ENCODE assay signal across 5 cellular contexts in genomic region chr7:66489065-66489464, GRCh38.
DNase-seq lines count a peak whose midpoint lies in the region; ATAC-seq and TF ChIP-seq lines count a peak whose summit lies in the region.
"Not testable (repeated sequence)": the region's sequence is repeated elsewhere in the genome, so short reads cannot be mapped to it uniquely, and the experiment has no call there.

No MANE protein-coding gene starts in this region.

- H2AK5ac ChIP-seq in H9 (ENCODE audit: insufficient read length, low read length) = not testable (repeated sequence)

- not testable (repeated sequence) for H3K9me2 ChIP-seq in GM23338 (ENCODE audit: insufficient read depth)

- H3K27ac Mint-ChIP-seq in GM23338 (peak overlapping the region; percentile 58; the same call in 1 of the 2 replicates), H9 (peak overlapping the region in 2 of 3 experiments; percentile 78 to 87; a peak in 2 of 7 replicates), WTC11 (peak overlapping the region; percentile 60; the same call in 1 of the 2 replicates)
- H3K27ac Mint-ChIP-seq in osteocyte (ENCODE audit: unreplicated experiment) = not testable (repeated sequence)

- not testable (repeated sequence) for TF ChIP-seq CTCF in GM23338 (conservative IDR thresholded peaks at IDR 0.05; ENCODE audit: low read depth in 2 of 2); H9 (conservative IDR thresholded peaks at IDR 0.05); WTC11 (IDR thresholded peaks at IDR 0.05); lung (IDR thresholded peaks at IDR 0.05; ENCODE audit: control extremely low read depth, extremely low read depth); osteocyte (IDR thresholded peaks at IDR 0.05)

- not testable (repeated sequence) for H3K23me2 ChIP-seq in H9 (ENCODE audit: insufficient read length, low read depth, low read length, poor library complexity, severe bottlenecking)

- H2BK15ac ChIP-seq in H9 (ENCODE audit: low read depth, low read length) = not testable (repeated sequence)

- not testable (repeated sequence) for H4K91ac ChIP-seq in H9 (ENCODE audit: insufficient read length, low read depth, low read length)

- not testable (repeated sequence) for H3K14ac ChIP-seq in H9 (ENCODE audit: insufficient read depth, low read length)

- H2AFZ ChIP-seq in GM23338; H9 (ENCODE audit: low read length): not testable (repeated sequence)

- not testable (repeated sequence) for H3K4me3 Mint-ChIP-seq in GM23338; H9; WTC11; osteocyte (ENCODE audit: unreplicated experiment)

- H2BK120ac ChIP-seq in H9 (ENCODE audit: low read depth, low read length, poor library complexity, severe bottlenecking) = not testable (repeated sequence)

- not testable (repeated sequence) for H3K27me3 ChIP-seq in GM23338 (ENCODE audit: insufficient read depth); H9 (ENCODE audit: insufficient read depth, low read length); lung (ENCODE audit: control insufficient read depth, insufficient read depth)

- not testable (repeated sequence) for H2BK12ac ChIP-seq in H9 (ENCODE audit: insufficient read length, low read depth, low read length)

- not testable (repeated sequence) for H3K79me2 ChIP-seq in GM23338 (replicated peaks; ENCODE audit: insufficient read depth); H9 (ENCODE audit: insufficient read depth, low read length)

- not testable (repeated sequence) for H2BK20ac ChIP-seq in H9 (ENCODE audit: low read depth, low read length, poor library complexity, severe bottlenecking)

- not testable (repeated sequence) for H4K20me1 ChIP-seq in GM23338 (replicated peaks; ENCODE audit: insufficient read depth); H9 (ENCODE audit: control insufficient read depth, insufficient read depth, insufficient read length)

- H3K4me1 Mint-ChIP-seq in GM23338 (peaks cover 20% of the 10 kb centered on the region), H9 (peaks cover 14 to 30% of the 10 kb centered on the region in 2 experiments), WTC11 (peaks cover 31% of the 10 kb centered on the region), osteocyte (ENCODE audit: unreplicated experiment) (peaks cover 18% of the 10 kb centered on the region)

- H3K36me3 Mint-ChIP-seq in GM23338 (ENCODE audit: low read depth) (peaks cover 19% of the 10 kb centered on the region), H9 (ENCODE audit: insufficient read depth in 1 of 3, low read depth in 3 of 3) (peaks cover 6 to 19% (median 14%) of the 10 kb centered on the region in 3 experiments; a peak in 6 of 7 replicates), WTC11 (peaks cover 12% of the 10 kb centered on the region), osteocyte (ENCODE audit: unreplicated experiment) (peaks cover 12% of the 10 kb centered on the region)

- not testable (repeated sequence) for H3K4me3 ChIP-seq in GM23338, lung

- CTCF ChIA-PET in WTC11 (lab: Charles Lee) = not testable (repeated sequence)

- H3K9ac ChIP-seq in H9 (ENCODE audit: extremely low read depth, insufficient read length, low read length) = not testable (repeated sequence)

- not testable (repeated sequence) for H4K8ac ChIP-seq in H9 (replicated peaks; ENCODE audit: insufficient read length, low read depth, low read length)

- H4K5ac ChIP-seq in H9 (ENCODE audit: insufficient read length, low read depth, low read length) = not testable (repeated sequence)

- H3K56ac ChIP-seq in H9 (ENCODE audit: insufficient read length, low read depth, low read length) = not testable (repeated sequence)

- H3K9me3 ChIP-seq in H9 (ENCODE audit: control insufficient read depth, low read depth, low read length); lung (ENCODE audit: control insufficient read depth in 2 of 2, insufficient read depth in 1 of 2, low read length in 1 of 2): not testable (repeated sequence)

- 0 out of 2 replicates have a peak, but pooled peaks cover 12% of the 10 kb centered on the region for H3F3A ChIP-seq in GM23338 (replicated peaks; ENCODE audit: low read depth)

- H3K18ac ChIP-seq in H9 (ENCODE audit: insufficient read length, low read depth, low read length) = not testable (repeated sequence)

- WGBS in H9 (ENCODE audit: extremely low coverage, insufficient read length, low lambda C conversion rate) = no CpG with 5 or more reads among the region's 8 CpGs
- WGBS in lung, 2 donors = 97 to 99% methylated on average over 8 of the region's 8 CpGs

- H3K4me2 ChIP-seq in GM23338; H9 (ENCODE audit: insufficient read depth, insufficient read length, low read length): not testable (repeated sequence)

- not testable (repeated sequence) for H3K9me3 Mint-ChIP-seq in GM23338; H9; WTC11; osteocyte (ENCODE audit: unreplicated experiment)

- not testable (repeated sequence) for H2BK5ac ChIP-seq in H9 (ENCODE audit: insufficient read length, low read length)

- H3K27ac ChIP-seq in GM23338 (ENCODE audit: low read depth); H9 (ENCODE audit: insufficient read length, low read depth, low read length); lung (ENCODE audit: low read depth in 1 of 2, low read length in 1 of 2): not testable (repeated sequence)

- not testable (repeated sequence) for DNase-seq in GM23338 (ENCODE audit: low spot score); H9; WTC11 (ENCODE audit: low spot score)
- DNase-seq in lung (ENCODE audit: low spot score) = peak; percentile 13
- DNase-seq in osteocyte (ENCODE audit: extremely low spot score, unreplicated experiment) = peak; percentile 54

- H3K4ac ChIP-seq in H9 (ENCODE audit: low read depth, low read length) = not testable (repeated sequence)

- H3K23ac ChIP-seq in H9 (ENCODE audit: insufficient read length, low read depth, low read length) = not testable (repeated sequence)

- H3T11ph ChIP-seq in H9 (ENCODE audit: low read length) = not testable (repeated sequence)

- POLR2A ChIA-PET in WTC11 (lab: Charles Lee) = not testable (repeated sequence)

- not testable (repeated sequence) for H3K79me1 ChIP-seq in H9 (ENCODE audit: insufficient read depth, low read depth, low read length, poor library complexity, severe bottlenecking)

- ATAC-seq in GM23338; WTC11; lung (ENCODE audit: insufficient read depth, low FRiP score): not testable (repeated sequence)

- peaks cover 12% of the 10 kb centered on the region; the same call in 1 of the 2 replicates for H3K4me1 ChIP-seq in GM23338 (ENCODE audit: insufficient read depth)
- H3K4me1 ChIP-seq in H9 (ENCODE audit: insufficient read depth, low read length); lung (ENCODE audit: control insufficient read depth in 2 of 2, insufficient read depth in 2 of 2, low read length in 2 of 2): not testable (repeated sequence)

- not testable (repeated sequence) for H3K36me3 ChIP-seq in GM23338 (ENCODE audit: insufficient read depth); lung (ENCODE audit: control insufficient read depth in 2 of 2, insufficient read depth in 2 of 2, low read length in 2 of 2)

- H3K27me3 Mint-ChIP-seq in GM23338 (ENCODE audit: insufficient read depth, low read depth, poor library complexity); H9 (ENCODE audit: low read depth); WTC11 (ENCODE audit: low read depth); osteocyte (ENCODE audit: unreplicated experiment): not testable (repeated sequence)
